Comparison of ENCODE assay signal across 2 cellular contexts in genomic region chr11:69169479-69169878, GRCh38.
TF ChIP-seq lines count a peak whose summit lies in the region.

No MANE protein-coding gene starts in this region.

TF ChIP-seq in IMR-90, 13 proteins besides CTCF, POLR2A, EP300 and RAD21:
- no peak for TF ChIP-seq FOS (IDR thresholded peaks at IDR 0.05; ENCODE audit: low read depth, low read length)

TF ChIP-seq in H1, 55 proteins besides CTCF, POLR2A, EP300 and RAD21:
- TF ChIP-seq MAFK (IDR thresholded peaks at IDR 0.05; ENCODE audit: low read depth, low read length) (no peak), JUN (IDR thresholded peaks at IDR 0.05; ENCODE audit: low read depth, low read length) (no peak), CHD1 (IDR thresholded peaks at IDR 0.05; ENCODE audit: low read depth, low read length) (no peak)
